12 cellular contexts compared by ENCODE assay signal in the genomic region with DNA sequence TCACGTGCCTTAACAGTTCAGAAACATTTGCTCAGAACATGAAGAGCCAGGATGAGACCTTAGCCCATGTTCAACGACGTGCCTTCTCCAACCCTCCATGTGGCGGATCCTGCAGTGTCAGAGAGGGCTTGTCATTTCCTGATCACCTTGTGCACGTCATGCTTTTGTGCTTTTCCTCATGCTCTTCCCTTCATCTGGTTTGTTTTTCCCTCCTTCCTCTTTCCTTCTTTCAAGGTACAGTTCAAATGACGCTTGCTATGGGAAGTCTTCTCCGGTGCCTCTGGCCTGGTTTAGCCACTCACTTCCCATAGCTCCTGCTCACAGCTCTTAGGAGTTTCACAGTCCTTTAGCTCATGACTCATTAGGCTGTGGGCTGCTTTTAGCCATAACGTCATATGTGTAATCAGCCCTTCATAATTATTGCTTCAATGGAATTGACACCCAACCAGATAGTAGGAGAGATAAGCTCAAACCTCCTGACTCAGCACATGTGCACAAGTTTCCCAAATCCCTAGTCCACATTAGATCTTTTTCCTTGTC.
DNase-seq lines count a peak whose midpoint lies in the region; ATAC-seq and TF ChIP-seq lines count a peak whose summit lies in the region.
"Had no signal": no experiment of that assay in that cellular context is flagged by ENCODE, and none has a peak within 500 bp of the region (broad histone marks: within the 10 kb centered on the region; RNA-seq: fewer than 3 reads in every experiment).

No MANE protein-coding gene starts in this region.

- H3K27ac ChIP-seq in IMR-90 (ENCODE audit: insufficient read depth, low read length) (no peak overlapping the region), psoas muscle (no peak overlapping the region)

- peak; percentile 79 for ATAC-seq in IMR-90 (ENCODE audit: low read depth)
- no peak for ATAC-seq in psoas muscle
- ATAC-seq: stimulated activated memory B cell treated with anti-CD40 and anti-IgM and Interleukin-4, amounts not matched to agents 10 μg/mL and 1 μg/mL and 100 μg/mL, for 72 hours had no signal

- H2AK5ac ChIP-seq in IMR-90 (ENCODE audit: low read depth, low read length): no peak overlapping the region

- H2AK9ac ChIP-seq in IMR-90 (replicated peaks; ENCODE audit: low read depth, low read length, poor library complexity): no peak overlapping the region

- H3K18ac ChIP-seq in IMR-90 (ENCODE audit: low read depth, low read length): no peak overlapping the region

- H3K9me3 ChIP-seq in IMR-90 (ENCODE audit: control insufficient read depth, insufficient read depth, low read length) (no peaks in the 10 kb centered on the region), psoas muscle (no peaks in the 10 kb centered on the region)

- no peak overlapping the region for H4K5ac ChIP-seq in IMR-90 (ENCODE audit: low read depth, low read length)

- intact Hi-C loops in IMR-90 (cut with micrococcal nuclease) (no loop called here), psoas muscle (cut with DNase I) (loop anchor here in 1 of 2 donors (10.0 kb wide), 1 partner anchor 458 kb away; no protein-coding TSS in a partner anchor)

- POLR2A ChIA-PET in IMR-90 (lab: Charles Lee; ENCODE audit: unreplicated experiment): no interaction called here

- no peak for TF ChIP-seq RAD21 in IMR-90 (IDR thresholded peaks at IDR 0.05; ENCODE audit: low read length)

- no peaks in the 10 kb centered on the region for H3K36me3 ChIP-seq in IMR-90 (ENCODE audit: control insufficient read depth, insufficient read depth, low read length)
- H3K36me3 ChIP-seq in kidney epithelial cell (ENCODE audit: control insufficient read depth, insufficient read depth, low read length): no peaks in the 10 kb centered on the region
- H3K36me3 ChIP-seq in psoas muscle (ENCODE audit: insufficient read depth in 1 of 2, low read depth in 1 of 2): no peaks in the 10 kb centered on the region

- H2BK120ac ChIP-seq in IMR-90 (ENCODE audit: low read depth, low read length): no peak overlapping the region

- no peak overlapping the region for H3K9ac ChIP-seq in IMR-90 (ENCODE audit: low read depth, low read length)

- CTCF ChIA-PET in IMR-90 (lab: Yijun Ruan, JAX): interaction anchor here (1.1 kb wide), 1 partner anchor 76 kb away, joined by 3 read pairs; no protein-coding TSS in a partner anchor

- no peaks in the 10 kb centered on the region for H4K20me1 ChIP-seq in IMR-90 (ENCODE audit: insufficient read depth, low read length)

- H3K4me1 ChIP-seq in IMR-90 (ENCODE audit: control insufficient read depth, insufficient read depth, low read length): peaks cover 6% of the 10 kb centered on the region; the same call in 1 of the 2 replicates
- H3K4me1 ChIP-seq in psoas muscle: no peaks in the 10 kb centered on the region

- H3K4ac ChIP-seq in IMR-90 (ENCODE audit: low read depth, low read length): no peak overlapping the region

- H3K79me1 ChIP-seq in IMR-90 (ENCODE audit: low read depth in 1 of 2, low read length in 2 of 2): no peaks in the 10 kb centered on the region

- no peak overlapping the region for H3K14ac ChIP-seq in IMR-90 (replicated peaks; ENCODE audit: low read depth, low read length)

- dilution Hi-C loops in IMR-90 (cut with HindIII; ENCODE audit: low sequenced_read_pairs, unreplicated experiment): no loop called here

- H2BK15ac ChIP-seq in IMR-90 (ENCODE audit: low read depth, low read length): no peak overlapping the region

- peaks cover 3% of the 10 kb centered on the region; the same call in 1 of the 2 replicates for H3K9me1 ChIP-seq in IMR-90 (ENCODE audit: insufficient read depth, low read length)

- TF ChIP-seq CTCF in IMR-90 (conservative IDR thresholded peaks at IDR 0.05; ENCODE audit: low read depth, low read length) (no peak), kidney epithelial cell (IDR thresholded peaks at IDR 0.05; ENCODE audit: insufficient read depth, low read length, poor library complexity, severe bottlenecking) (no peak), psoas muscle (IDR thresholded peaks at IDR 0.05) (no peak)

- DNase-seq in Caki2 (ENCODE audit: low read depth) (peak; percentile 69), IMR-90 (peak; percentile 79), amniotic epithelial cell (ENCODE audit: low read depth) (peak; percentile 96), kidney epithelial cell (ENCODE audit: low read depth) (peak; percentile 70), HuH-7.5 (ENCODE audit: low spot score) (no peak), psoas muscle (no peak), NCI-H446 treated with DMSO at 0.1 percent for 48 hours (lab: John Stamatoyannopoulos, UW) (no peak)
- no peak for DNase-seq in activated CD4-positive, alpha-beta T cell treated with anti-CD3 and anti-CD28 coated beads for 1 hour
- DNase-seq: anterior cingulate cortex, NCI-H345, retina had no signal

- H3K23ac ChIP-seq in IMR-90 (ENCODE audit: low read depth, low read length): no peak overlapping the region

- H4K91ac ChIP-seq in IMR-90 (ENCODE audit: insufficient read depth, low read depth, low read length): no peak overlapping the region

- H3K56ac ChIP-seq in IMR-90 (ENCODE audit: extremely low read depth, insufficient read depth, low read length): no peak overlapping the region

- H3K4me2 ChIP-seq in IMR-90 (ENCODE audit: low read depth, low read length): no peak overlapping the region

- H4K8ac ChIP-seq in IMR-90 (ENCODE audit: low read depth in 2 of 2, low read length in 2 of 2): no peak overlapping the region

- BruUV-seq in IMR-90 (replicated peaks; lab: Mats Ljungman, UMichigan): no TSS peak

- H3K27me3 ChIP-seq in IMR-90 (ENCODE audit: control insufficient read depth, insufficient read depth, low read length) (no peaks in the 10 kb centered on the region), kidney epithelial cell (ENCODE audit: control insufficient read depth, insufficient read depth, low read length) (no peaks in the 10 kb centered on the region), psoas muscle (ENCODE audit: insufficient read depth in 3 of 3, low read length in 2 of 3) (peaks cover 0 to 5% (median 0%) of the 10 kb centered on the region in 3 donors)

- no peak overlapping the region for H2BK20ac ChIP-seq in IMR-90 (ENCODE audit: low read depth, low read length)

- no peak overlapping the region for H2AFZ ChIP-seq in IMR-90 (replicated peaks; ENCODE audit: low read length, poor library complexity)

- 91% methylated on average over 5 of the region's 8 CpGs; no CpG with 5 or more reads in 1 of the 2 experiments for WGBS in IMR-90 (ENCODE audit: extremely low coverage in 2 of 2, insufficient read length in 1 of 2), 2 experiments
- WGBS in psoas muscle, 3 donors: 87 to 89% (median 89%) methylated on average over 8 of the region's 8 CpGs

- no peak overlapping the region for H2BK5ac ChIP-seq in IMR-90 (ENCODE audit: low read depth, low read length, poor library complexity, severe bottlenecking)

- H3K4me3 ChIP-seq in IMR-90 (ENCODE audit: insufficient read depth, low read depth, low read length) (no peak overlapping the region), kidney epithelial cell (ENCODE audit: low read depth, low read length) (no peak overlapping the region), psoas muscle (no peak overlapping the region)

- in situ Hi-C loops in Caki2 (cut with HindIII; ENCODE audit: low pct_unique_long_range_greater_than_20kb, low sequenced_read_pairs): no loop called here
- in situ Hi-C loops in IMR-90 (cut with MboI; ENCODE audit: low sequenced_read_pairs): no loop called here

- no peak for TF ChIP-seq POLR2A in IMR-90 (IDR thresholded peaks at IDR 0.05; ENCODE audit: low read depth, low read length)

TF ChIP-seq in IMR-90, 13 proteins besides CTCF, POLR2A, EP300 and RAD21:
- peak; percentile 93 for TF ChIP-seq MAFK (IDR thresholded peaks at IDR 0.05; ENCODE audit: low read depth, low read length)
- peak; percentile 54; the same call in 1 of the 2 replicates for TF ChIP-seq CEBPB (IDR thresholded peaks at IDR 0.05; ENCODE audit: low read depth, low read length)
- no peak; the same call in 1 of the 2 replicates for TF ChIP-seq BHLHE40 (IDR thresholded peaks at IDR 0.05; ENCODE audit: low read depth, low read length)
- TF ChIP-seq NFE2L2 (IDR thresholded peaks at IDR 0.05; ENCODE audit: low read depth, low read length): no peak
- peak; percentile 18; the same call in 1 of the 2 replicates for TF ChIP-seq FOS (IDR thresholded peaks at IDR 0.05; ENCODE audit: low read depth, low read length)
- TF ChIP-seq CHD1 (IDR thresholded peaks at IDR 0.05; ENCODE audit: low read depth, low read length): no peak
TF ChIP-seq in IMR-90: peak in this region for 3.

Comparison
In these comparisons a context has a peak if more than half of its experiments do, and no peak if none do; other contexts are left out.
1. DNase-seq: peak in Caki2 (single experiment), IMR-90 (single experiment), amniotic epithelial cell (single experiment) and kidney epithelial cell (single experiment); none in activated CD4-positive, alpha-beta T cell treated with anti-CD3 and anti-CD28 coated beads for 1 hour (single experiment), HuH-7.5 (single experiment), psoas muscle (0 of 2) and NCI-H446 treated with DMSO at 0.1 percent for 48 hours (single experiment).